24 cellular contexts compared by ENCODE assay signal in the genomic region with DNA sequence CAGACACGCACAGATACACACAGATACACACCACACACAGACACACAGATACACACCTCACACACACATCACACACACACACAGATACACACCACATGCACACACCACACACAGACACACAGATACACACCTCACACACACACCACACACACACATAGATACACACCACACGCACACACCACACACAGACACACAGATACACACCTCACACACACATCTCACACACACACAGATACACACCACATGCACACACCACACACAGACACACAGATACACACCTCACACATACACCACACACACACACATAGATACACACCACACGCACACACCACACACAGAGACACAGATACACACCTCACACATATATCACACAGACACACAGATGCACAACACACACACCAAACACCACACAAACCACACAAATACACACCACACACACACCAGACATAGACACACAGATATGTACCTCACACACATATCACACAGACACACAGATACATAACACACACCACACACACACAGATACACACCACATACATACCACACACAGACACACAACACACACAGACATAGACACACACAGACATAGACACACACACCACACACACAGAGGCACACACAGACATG. TPM values are rescaled to one million over a fixed set of nuclear protein-coding genes. Genes with fewer than 3 reads are reported as not detected.
"Had no signal": no experiment of that assay in that cellular context is flagged by ENCODE, and none has a peak within 500 bp of the region (broad histone marks: within the 10 kb centered on the region; RNA-seq: fewer than 3 reads in every experiment).

No MANE protein-coding gene starts in this region.

- H3K4me1 Mint-ChIP-seq: stimulated activated naive CD8-positive, alpha-beta T cell treated with anti-CD3 and anti-CD28 coated beads, Interleukin-15, amount 100 ng/mL, for 72 hours had no signal

- H3K36me3 Mint-ChIP-seq: activated naive CD8-positive, alpha-beta T cell had no signal

- H3K4me1 ChIP-seq: body of pancreas, psoas muscle, transverse colon had no signal

- H3K27me3 Mint-ChIP-seq: stimulated activated naive CD8-positive, alpha-beta T cell treated with anti-CD3 and anti-CD28 coated beads, Interleukin-15, amount 100 ng/mL, for 72 hours had no signal

- H3K4me3 ChIP-seq: body of pancreas, dorsolateral prefrontal cortex, left lung, psoas muscle, skin epidermis, suprapubic skin, transverse colon had no signal

- FAIRE-seq: TTC549 had no signal

- DNase-seq: activated CD4-positive, alpha-beta T cell treated with anti-CD3 and anti-CD28 coated beads, Interleukin-2, amount 50 U/mL, for 4 hours; caudate nucleus; dorsolateral prefrontal cortex; foreskin melanocyte; stimulated activated CD4-positive, alpha-beta T cell treated with anti-CD3 and anti-CD28 coated beads, Interleukin-15, amount 100 ng/mL, for 24 hours; stimulated activated CD4-positive, alpha-beta T cell treated with anti-CD3 and anti-CD28 coated beads, Interleukin-2, amount 100 ng/mL, for 48 hours; stimulated activated naive CD8-positive, alpha-beta T cell treated with anti-CD3 and anti-CD28 coated beads, Interleukin-15, amount 100 ng/mL, for 72 hours; transverse colon had no signal

- H3K27me3 ChIP-seq: body of pancreas had no signal

- H3K36me3 ChIP-seq: left lung, suprapubic skin, transverse colon had no signal

- ATAC-seq: body of pancreas had no signal

- H3K4me3 Mint-ChIP-seq: activated naive CD8-positive, alpha-beta T cell; activated T-helper 1 cell treated with anti-CD3 and anti-CD28 coated beads, Interleukin-12 subunit alpha, Interleukin-12 subunit beta, Interleukin-2, Interleukin-4 antibody, amounts not matched to agents 30 ng/mL and 10 ng/mL and 1 ng/mL, durations not matched to agents 14 hours and 24 hours and 36 hours; stimulated activated naive CD8-positive, alpha-beta T cell treated with anti-CD3 and anti-CD28 coated beads, Interleukin-15, amount 100 ng/mL, for 72 hours had no signal

- H3K27ac ChIP-seq: body of pancreas, dorsolateral prefrontal cortex, epithelial cell of prostate, psoas muscle, suprapubic skin, transverse colon had no signal

- H3K9me3 ChIP-seq: body of pancreas, psoas muscle, suprapubic skin had no signal

- H3K27ac Mint-ChIP-seq: activated naive CD8-positive, alpha-beta T cell; activated T-helper 1 cell treated with anti-CD3 and anti-CD28 coated beads, Interleukin-12 subunit alpha, Interleukin-12 subunit beta, Interleukin-2, Interleukin-4 antibody, amounts not matched to agents 30 ng/mL and 10 ng/mL and 1 ng/mL, durations not matched to agents 14 hours and 24 hours and 36 hours; stimulated activated naive CD8-positive, alpha-beta T cell treated with anti-CD3 and anti-CD28 coated beads, Interleukin-15, amount 100 ng/mL, for 72 hours had no signal

RNA-seq across cellular contexts. Expression of gene SLC7A10, which starts 24.2 kb away (rescaled TPM):
- total RNA-seq: activated T-helper 1 cell treated with anti-CD3 and anti-CD28 coated beads, Interleukin-12 subunit alpha, Interleukin-12 subunit beta, Interleukin-2, Interleukin-4 antibody, amounts not matched to agents 30 ng/mL and 10 ng/mL and 1 ng/mL, durations not matched to agents 14 hours and 24 hours and 36 hours; fibroblast of lung; kidney epithelial cell; myocyte; osteoblast; right cardiac atrium; T-helper 2 cell treated with Interferon-gamma antibody and Interleukin-4, amounts not matched to agents 100 ng/mL and 5 ng/mL, for 36 hours had no signal
- polyA plus RNA-seq: fibroblast of lung, neural cell had no signal

RNA-seq across cellular contexts. Expression of gene CEBPA, which starts 52.5 kb away (rescaled TPM):
- polyA plus RNA-seq: fibroblast of lung had no signal
